26 cellular contexts compared by ENCODE assay signal in genomic region chr4:24404281-24404680, GRCh38.
DNase-seq lines count a peak whose midpoint lies in the region; ATAC-seq, FAIRE-seq and TF ChIP-seq lines count a peak whose summit lies in the region.
"Had no signal": no experiment of that assay in that cellular context is flagged by ENCODE, and none has a peak within 500 bp of the region (broad histone marks: within the 10 kb centered on the region; RNA-seq: fewer than 3 reads in every experiment).

No MANE protein-coding gene starts in this region.

- H3K4me1 ChIP-seq in IMR-90 (ENCODE audit: control insufficient read depth, insufficient read depth, low read length) (no peaks in the 10 kb centered on the region), fibroblast of lung (ENCODE audit: control insufficient read depth, extremely low read depth, insufficient read depth, low read length) (no peaks in the 10 kb centered on the region), kidney (ENCODE audit: control insufficient read depth in 1 of 2, insufficient read depth in 1 of 2, low read depth in 1 of 2, low read length in 2 of 2) (no peaks in the 10 kb centered on the region), right cardiac atrium (ENCODE audit: control insufficient read depth, insufficient read depth, low read length) (no peaks in the 10 kb centered on the region)
- H3K4me1 ChIP-seq: A549; BE2C; BLaER1 treated with 17β-estradiol and CSF1 and Interleukin-3, amounts not matched to agents 10 nM and 100 nM had no signal

- H4K20me1 ChIP-seq in IMR-90 (ENCODE audit: insufficient read depth, low read length) (no peaks in the 10 kb centered on the region), fibroblast of lung (ENCODE audit: control insufficient read depth, extremely low read depth, insufficient read depth, low read length) (no peaks in the 10 kb centered on the region)
- H4K20me1 ChIP-seq: BLaER1 treated with 17β-estradiol and CSF1 and Interleukin-3, amounts not matched to agents 10 nM and 100 nM had no signal

- no peak overlapping the region for H2BK120ac ChIP-seq in IMR-90 (ENCODE audit: low read depth, low read length)

- no peak overlapping the region for H3K9ac ChIP-seq in IMR-90 (ENCODE audit: low read depth, low read length)
- no peak overlapping the region for H3K9ac ChIP-seq in fibroblast of lung (ENCODE audit: insufficient read depth, low read length)
- H3K9ac ChIP-seq in kidney (ENCODE audit: low read length in 2 of 2) = no peak overlapping the region
- H3K9ac ChIP-seq: BLaER1 treated with 17β-estradiol and CSF1 and Interleukin-3, amounts not matched to agents 10 nM and 100 nM had no signal

- in situ Hi-C loops in IMR-90 (cut with MboI; ENCODE audit: low sequenced_read_pairs) = loop anchor here (25.0 kb wide), 1 partner anchor 717 kb away; no protein-coding TSS in a partner anchor

- peak; percentile 32; the same call in 1 of the 2 replicates for ATAC-seq in IMR-90 (ENCODE audit: low read depth)
- no peak for ATAC-seq in right cardiac atrium
- ATAC-seq: A549, GM23338, HCT116 had no signal

- H3K27me3 ChIP-seq in IMR-90 (ENCODE audit: control insufficient read depth, insufficient read depth, low read length) (peaks cover 2% of the 10 kb centered on the region; the same call in 1 of the 2 replicates), fibroblast of lung (ENCODE audit: control insufficient read depth, insufficient read depth, low read length) (no peaks in the 10 kb centered on the region), right cardiac atrium (ENCODE audit: control insufficient read depth, insufficient read depth) (no peaks in the 10 kb centered on the region)
- H3K27me3 ChIP-seq: BE2C; BLaER1 treated with 17β-estradiol and CSF1 and Interleukin-3, amounts not matched to agents 10 nM and 100 nM had no signal

- no peak for TF ChIP-seq POLR2A in IMR-90 (IDR thresholded peaks at IDR 0.05; ENCODE audit: low read depth, low read length)

- H3K9me3 ChIP-seq in IMR-90 (ENCODE audit: control insufficient read depth, insufficient read depth, low read length) (no peaks in the 10 kb centered on the region), fibroblast of lung (ENCODE audit: control insufficient read depth, insufficient read depth, low read depth, low read length) (no peaks in the 10 kb centered on the region), kidney (ENCODE audit: control insufficient read depth in 1 of 2, low read length in 2 of 2) (no peaks in the 10 kb centered on the region), right cardiac atrium (ENCODE audit: control insufficient read depth, low read length) (no peaks in the 10 kb centered on the region)
- H3K9me3 ChIP-seq: A549; BE2C; BLaER1 treated with 17β-estradiol and CSF1 and Interleukin-3, amounts not matched to agents 10 nM and 100 nM had no signal

- intact Hi-C loops in IMR-90 (cut with micrococcal nuclease) (no loop called here), kidney (cut with DNase I) (no loop called here), right cardiac atrium (cut with DNase I) (no loop called here)

- BruUV-seq in IMR-90 (replicated peaks; lab: Mats Ljungman, UMichigan) = no TSS peak

- no peak for FAIRE-seq in kidney (lab: Jason Lieb, UNC)
- FAIRE-seq: A549, D721Med, GM12891, GM18507 had no signal

- dilution Hi-C loops in IMR-90 (cut with HindIII; ENCODE audit: low sequenced_read_pairs, unreplicated experiment) = no loop called here

- no peak overlapping the region for H3K27ac ChIP-seq in IMR-90 (ENCODE audit: insufficient read depth, low read length)
- no peak overlapping the region for H3K27ac ChIP-seq in fibroblast of lung (ENCODE audit: insufficient read depth, low read length)
- no peak overlapping the region for H3K27ac ChIP-seq in kidney (ENCODE audit: low read depth in 2 of 2, low read length in 2 of 2)
- no peak overlapping the region for H3K27ac ChIP-seq in right cardiac atrium (ENCODE audit: low read length)
- H3K27ac ChIP-seq: A549; BLaER1 treated with 17β-estradiol and CSF1 and Interleukin-3, amounts not matched to agents 10 nM and 100 nM had no signal

- no peaks in the 10 kb centered on the region for H3K9me1 ChIP-seq in IMR-90 (ENCODE audit: insufficient read depth, low read length)

- no peak overlapping the region for H2BK5ac ChIP-seq in IMR-90 (ENCODE audit: low read depth, low read length, poor library complexity, severe bottlenecking)

- no peaks in the 10 kb centered on the region for H3K79me2 ChIP-seq in fibroblast of lung (ENCODE audit: control insufficient read depth, insufficient read depth, low read length)

- H3K4me2 ChIP-seq in IMR-90 (ENCODE audit: low read depth, low read length) (no peak overlapping the region), fibroblast of lung (ENCODE audit: extremely low read depth, insufficient read depth, low read length) (no peak overlapping the region)
- H3K4me2 ChIP-seq: A549; BLaER1 treated with 17β-estradiol and CSF1 and Interleukin-3, amounts not matched to agents 10 nM and 100 nM; GM23338 had no signal

- peak; percentile 44 for DNase-seq in IMR-90
- DNase-seq in astrocyte of the hippocampus (ENCODE audit: low read depth, low spot score) = peak; percentile 38
- DNase-seq in fibroblast of lung (ENCODE audit: low read depth in 2 of 2) = peak; percentile 21 to 70
- DNase-seq in fibroblast of the aortic adventitia (ENCODE audit: low read depth) = peak; percentile 49
- DNase-seq in kidney = no peak
- DNase-seq in activated effector memory CD4-positive, alpha-beta T cell treated with anti-CD3 and anti-CD28 coated beads, Interleukin-2, amount 50 U/mL, for 16 hours = no peak
- no peak for DNase-seq in LoVo (ENCODE audit: low spot score)
- no peak for DNase-seq in right cardiac atrium
- DNase-seq: 8988T; ACHN; AML-193; BE2C; CD4-positive, alpha-beta T cell; CD8-positive, alpha-beta memory T cell; DMS 273 treated with DMSO at 0.1 percent for 48 hours; DMS79; EL; GDM1; H9 had no signal

- no peak overlapping the region for H2AK5ac ChIP-seq in IMR-90 (ENCODE audit: low read depth, low read length)

- H4K8ac ChIP-seq in IMR-90 (ENCODE audit: low read depth in 2 of 2, low read length in 2 of 2) = no peak overlapping the region

- H3K18ac ChIP-seq in IMR-90 (ENCODE audit: low read depth, low read length) = no peak overlapping the region

- TF ChIP-seq CTCF in IMR-90 (conservative IDR thresholded peaks at IDR 0.05; ENCODE audit: low read depth, low read length) (no peak), fibroblast of lung (conservative IDR thresholded peaks at IDR 0.05 in 1 of 2, IDR thresholded peaks at IDR 0.05 in 1 of 2; ENCODE audit: low read depth in 1 of 2, low read length in 2 of 2) (no peak), fibroblast of the aortic adventitia (IDR thresholded peaks at IDR 0.05; ENCODE audit: insufficient read depth, low read length) (no peak), kidney (IDR thresholded peaks at IDR 0.05; ENCODE audit: borderline replicate concordance, extremely low read depth, insufficient read depth) (no peak)

- H3K4me3 ChIP-seq in IMR-90 (ENCODE audit: insufficient read depth, low read depth, low read length) = no peak overlapping the region
- H3K4me3 ChIP-seq in fibroblast of lung (replicated peaks in 1 of 4; ENCODE audit: control extremely low read depth in 1 of 4, insufficient read depth in 1 of 4, low read depth in 3 of 4, low read length in 4 of 4) = no peak overlapping the region
- H3K4me3 ChIP-seq in fibroblast of the aortic adventitia (ENCODE audit: low read depth, low read length) = no peak overlapping the region
- H3K4me3 ChIP-seq in kidney (ENCODE audit: low read length in 2 of 2) = no peak overlapping the region
- no peak overlapping the region for H3K4me3 ChIP-seq in right cardiac atrium (ENCODE audit: low read length)
- H3K4me3 ChIP-seq: A549; BLaER1 treated with 17β-estradiol and CSF1 and Interleukin-3, amounts not matched to agents 10 nM and 100 nM; GM23338 had no signal

- H3K56ac ChIP-seq in IMR-90 (ENCODE audit: extremely low read depth, insufficient read depth, low read length) = no peak overlapping the region

- H3K36me3 ChIP-seq in IMR-90 (ENCODE audit: control insufficient read depth, insufficient read depth, low read length) = no peaks in the 10 kb centered on the region
- no peaks in the 10 kb centered on the region for H3K36me3 ChIP-seq in fibroblast of lung (ENCODE audit: control insufficient read depth, insufficient read depth, low read length)
- no peaks in the 10 kb centered on the region for H3K36me3 ChIP-seq in kidney (ENCODE audit: control insufficient read depth in 1 of 2, insufficient read depth in 2 of 2, low read length in 2 of 2)
- H3K36me3 ChIP-seq: BE2C; BLaER1 treated with 17β-estradiol and CSF1 and Interleukin-3, amounts not matched to agents 10 nM and 100 nM had no signal

- H3K14ac ChIP-seq in IMR-90 (replicated peaks; ENCODE audit: low read depth, low read length) = no peak overlapping the region

- no peak overlapping the region for H2BK15ac ChIP-seq in IMR-90 (ENCODE audit: low read depth, low read length)

- no peak overlapping the region for H3K4ac ChIP-seq in IMR-90 (ENCODE audit: low read depth, low read length)

- no peak overlapping the region for H2BK20ac ChIP-seq in IMR-90 (ENCODE audit: low read depth, low read length)

- TF ChIP-seq RAD21 in IMR-90 (IDR thresholded peaks at IDR 0.05; ENCODE audit: low read length) = no peak

- no peak overlapping the region for H2AK9ac ChIP-seq in IMR-90 (replicated peaks; ENCODE audit: low read depth, low read length, poor library complexity)

- H3K79me1 ChIP-seq in IMR-90 (ENCODE audit: low read depth in 1 of 2, low read length in 2 of 2) = no peaks in the 10 kb centered on the region

- H2AFZ ChIP-seq in IMR-90 (replicated peaks; ENCODE audit: low read length, poor library complexity) = no peak overlapping the region
- H2AFZ ChIP-seq in fibroblast of lung (ENCODE audit: low read length) = no peak overlapping the region
- H2AFZ ChIP-seq: GM23338 had no signal

- POLR2A ChIA-PET in IMR-90 (lab: Charles Lee; ENCODE audit: unreplicated experiment) = no interaction called here

- H3K23ac ChIP-seq in IMR-90 (ENCODE audit: low read depth, low read length) = no peak overlapping the region

- no CpG with 5 or more reads among the region's 3 CpGs for WGBS in IMR-90 (ENCODE audit: extremely low coverage in 2 of 2, insufficient read length in 1 of 2), 2 experiments
- WGBS in right cardiac atrium = 63% methylated on average over 3 of the region's 3 CpGs

- no peak overlapping the region for H4K5ac ChIP-seq in IMR-90 (ENCODE audit: low read depth, low read length)

- CTCF ChIA-PET in IMR-90 (lab: Yijun Ruan, JAX) = no interaction called here

- no peak overlapping the region for H4K91ac ChIP-seq in IMR-90 (ENCODE audit: insufficient read depth, low read depth, low read length)

TF ChIP-seq in IMR-90, 13 proteins besides CTCF, POLR2A, EP300 and RAD21 (continues in another document):
- TF ChIP-seq CHD1 (IDR thresholded peaks at IDR 0.05; ENCODE audit: low read depth, low read length) (no peak), CEBPB (IDR thresholded peaks at IDR 0.05; ENCODE audit: low read depth, low read length) (no peak)

Comparison
In these comparisons a context has a peak if more than half of its experiments do, and no peak if none do; other contexts are left out.
1. DNase-seq: peak in IMR-90 (single experiment), astrocyte of the hippocampus (single experiment), fibroblast of lung (2 of 2) and fibroblast of the aortic adventitia (single experiment); none in kidney (single experiment), activated effector memory CD4-positive, alpha-beta T cell treated with anti-CD3 and anti-CD28 coated beads, Interleukin-2, amount 50 U/mL, for 16 hours (single experiment), LoVo (single experiment) and right cardiac atrium (0 of 3).